In genomic region chr17:80947200-80947940, GRCh38 we compare ENCODE assay signal across 2 cellular contexts.
A peak's percentile ranks its signal among the peaks of the same experiment; 100 is the strongest.
TF ChIP-seq lines count a peak whose summit lies in the region.

No MANE protein-coding gene starts in this region.

TF ChIP-seq in HepG2, 621 proteins besides CTCF, POLR2A, EP300 and RAD21:
- TF ChIP-seq ZBTB10 (CRISPR knock-in tag; IDR thresholded peaks at IDR 0.05; ENCODE audit: borderline replicate concordance) (no peak), KDM5B (CRISPR knock-in tag; IDR thresholded peaks at IDR 0.05; ENCODE audit: borderline replicate concordance) (no peak), ZNF503 (CRISPR knock-in tag; IDR thresholded peaks at IDR 0.05) (no peak), ZNF430 (CRISPR knock-in tag; IDR thresholded peaks at IDR 0.05) (no peak), ZNF878 (CRISPR knock-in tag; IDR thresholded peaks at IDR 0.05) (no peak), IKZF1 (IDR thresholded peaks at IDR 0.05) (no peak), ZNF205 (CRISPR knock-in tag; IDR thresholded peaks at IDR 0.05) (no peak)

TF ChIP-seq in GM12878, 131 proteins besides CTCF, POLR2A, EP300 and RAD21:
- TF ChIP-seq TCF3 (IDR thresholded peaks at IDR 0.05; ENCODE audit: borderline replicate concordance, insufficient read depth, low read depth, low read length): 0 out of 2 replicates have a peak, but pooled peaks have one; percentile 41
- no peak for TF ChIP-seq YBX1 (IDR thresholded peaks at IDR 0.05)
- peak; percentile 25 for TF ChIP-seq BCL3 (IDR thresholded peaks at IDR 0.05; ENCODE audit: borderline replicate concordance, insufficient read depth, low read depth, low read length, poor library complexity, severe bottlenecking)
